ENCODE assay signal across 14 cellular contexts in the genomic region with DNA sequence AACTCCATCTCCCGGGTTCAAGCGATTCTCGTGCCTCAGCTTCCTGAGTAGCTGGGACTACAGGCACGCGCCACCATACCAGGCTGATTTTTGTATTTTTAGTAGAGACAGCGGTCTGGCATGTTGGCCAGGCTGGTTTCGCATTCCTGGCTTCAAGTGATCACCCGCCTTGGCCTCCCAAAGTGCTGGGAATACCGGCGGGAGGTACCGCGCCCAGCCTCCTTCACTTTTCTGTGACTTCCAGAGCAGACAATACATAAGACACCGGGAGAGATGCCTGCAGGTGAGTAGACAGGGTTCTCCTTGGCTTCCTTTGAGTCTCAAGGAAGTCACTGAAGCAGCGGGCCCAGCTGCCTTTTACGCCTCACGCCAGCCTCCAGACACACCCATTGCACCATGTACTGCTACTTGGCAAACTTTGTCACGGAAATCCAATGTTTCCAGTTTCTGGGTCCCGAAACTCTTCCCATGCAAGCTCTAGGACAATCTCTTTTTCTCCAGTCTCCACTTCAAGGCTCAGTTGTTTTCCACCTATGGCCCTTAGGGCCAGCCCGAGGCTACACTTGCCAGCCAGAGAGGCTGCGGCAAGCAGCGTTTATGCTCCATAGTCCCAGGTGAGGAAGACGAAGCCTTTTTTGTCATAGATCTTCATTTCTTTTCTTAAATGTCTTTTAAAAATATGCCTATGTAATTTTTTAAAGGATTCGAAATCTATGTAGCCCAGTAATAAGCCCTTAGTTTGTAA. TPM values are rescaled to one million over a fixed set of nuclear protein-coding genes. Genes with fewer than 3 reads are reported as not detected.
DNase-seq lines count a peak whose midpoint lies in the region; ATAC-seq and TF ChIP-seq lines count a peak whose summit lies in the region.
"Had no signal": no experiment of that assay in that cellular context is flagged by ENCODE, and none has a peak within 500 bp of the region (broad histone marks: within the 10 kb centered on the region; RNA-seq: fewer than 3 reads in every experiment).

No MANE protein-coding gene starts in this region.

- no peak for ATAC-seq in activated naive CD4-positive, alpha-beta T cell treated with anti-CD3 and anti-CD28 coated beads, Interleukin-2, amount 50 U/mL, for 72 hours
- ATAC-seq in natural killer cell (no peak), GM21717 (IDR thresholded peaks at IDR 0.05; ENCODE audit: unreplicated experiment) (no peak), heart right ventricle (no peak)
- ATAC-seq: pancreas had no signal

- peak overlapping the region; percentile 69 for H3K4me3 Mint-ChIP-seq in T-helper 2 cell treated with Interferon-gamma antibody and Interleukin-4, amounts not matched to agents 5 μg/mL and 100 μg/mL, for 36 hours
- peak overlapping the region; percentile 81 for H3K4me3 Mint-ChIP-seq in natural killer cell
- H3K4me3 Mint-ChIP-seq in activated T-helper 2 cell treated with anti-CD3 and anti-CD28 coated beads, Interferon-gamma antibody, Interleukin-2, Interleukin-4, amounts not matched to agents 10 μg/mL and 5 μg/mL and 100 μg/mL, durations not matched to agents 14 hours and 24 hours and 36 hours (ENCODE audit: low read depth), result no peak overlapping the region
- H3K4me3 Mint-ChIP-seq: memory B cell had no signal

- TF ChIP-seq CTCF in natural killer cell (IDR thresholded peaks at IDR 0.05) (no peak), heart right ventricle (IDR thresholded peaks at IDR 0.05) (no peak)

- H3K4me3 ChIP-seq in HAP-1 (peak overlapping the region; percentile 54; the same call in 1 of the 2 replicates), heart right ventricle (no peak overlapping the region)
- H3K4me3 ChIP-seq: esophagus muscularis mucosa, pancreas had no signal

- H3K4me1 ChIP-seq in HAP-1, result peaks cover 9% of the 10 kb centered on the region
- peaks cover 13 to 50% (median 30%) of the 10 kb centered on the region in 9 donors for H3K4me1 ChIP-seq in heart right ventricle
- H3K4me1 ChIP-seq: Caco-2 had no signal

- H3K27ac ChIP-seq in heart right ventricle, result no peak overlapping the region
- H3K27ac ChIP-seq: esophagus muscularis mucosa, pancreas, skin epidermis had no signal

- H3K27ac Mint-ChIP-seq in T-helper 2 cell treated with Interferon-gamma antibody and Interleukin-4, amounts not matched to agents 5 μg/mL and 100 μg/mL, for 36 hours, result no peak overlapping the region
- H3K27ac Mint-ChIP-seq in activated naive CD4-positive, alpha-beta T cell treated with anti-CD3 and anti-CD28 coated beads, Interleukin-2, amount 50 U/mL, for 72 hours, result peak overlapping the region; percentile 74 to 95
- peak overlapping the region in 1 of 2 donors; percentile 81 for H3K27ac Mint-ChIP-seq in natural killer cell
- no peak overlapping the region for H3K27ac Mint-ChIP-seq in activated T-helper 2 cell treated with anti-CD3 and anti-CD28 coated beads, Interferon-gamma antibody, Interleukin-2, Interleukin-4, amounts not matched to agents 10 μg/mL and 5 μg/mL and 100 μg/mL, durations not matched to agents 14 hours and 24 hours and 36 hours

- intact Hi-C loops in natural killer cell (cut with micrococcal nuclease), result loop anchor here (10.0 kb wide), 1 partner anchor 278 kb away; no protein-coding TSS in a partner anchor
- intact Hi-C loops in activated T-helper 2 cell treated with anti-CD3 and anti-CD28 coated beads, Interferon-gamma antibody, Interleukin-2, Interleukin-4, amounts not matched to agents 10 μg/mL and 5 μg/mL and 100 μg/mL, durations not matched to agents 14 hours and 24 hours and 36 hours (cut with micrococcal nuclease), result loop anchor here (5.0 kb wide), 1 partner anchor 35 kb away; no protein-coding TSS in a partner anchor
- intact Hi-C loops in heart right ventricle (cut with DNase I), result loop anchor here in 1 of 10 donors (10.0 kb wide), 1 partner anchor 308 kb away; a partner anchor contains a TSS

- H3K36me3 ChIP-seq in HAP-1 (replicated peaks) (no peaks in the 10 kb centered on the region), heart right ventricle (no peaks in the 10 kb centered on the region)
- H3K36me3 ChIP-seq: esophagus muscularis mucosa, pancreas had no signal

- peaks cover 39% of the 10 kb centered on the region for H3K4me1 Mint-ChIP-seq in T-helper 2 cell treated with Interferon-gamma antibody and Interleukin-4, amounts not matched to agents 5 μg/mL and 100 μg/mL, for 36 hours (ENCODE audit: low read depth)
- H3K4me1 Mint-ChIP-seq in natural killer cell, result peaks cover 57 to 58% of the 10 kb centered on the region in 2 donors
- peaks cover 39% of the 10 kb centered on the region for H3K4me1 Mint-ChIP-seq in activated T-helper 2 cell treated with anti-CD3 and anti-CD28 coated beads, Interferon-gamma antibody, Interleukin-2, Interleukin-4, amounts not matched to agents 10 μg/mL and 5 μg/mL and 100 μg/mL, durations not matched to agents 14 hours and 24 hours and 36 hours (ENCODE audit: low read depth)

- 75 to 76% methylated on average over 23 of the region's 23 CpGs for WGBS in heart right ventricle, 2 donors

- peaks cover 6% of the 10 kb centered on the region for H3K36me3 Mint-ChIP-seq in T-helper 2 cell treated with Interferon-gamma antibody and Interleukin-4, amounts not matched to agents 5 μg/mL and 100 μg/mL, for 36 hours (ENCODE audit: low read depth)
- H3K36me3 Mint-ChIP-seq in activated naive CD4-positive, alpha-beta T cell treated with anti-CD3 and anti-CD28 coated beads, Interleukin-2, amount 50 U/mL, for 72 hours, result peaks cover 8 to 23% of the 10 kb centered on the region in 2 donors
- peaks cover 8% of the 10 kb centered on the region for H3K36me3 Mint-ChIP-seq in natural killer cell
- H3K36me3 Mint-ChIP-seq in activated T-helper 2 cell treated with anti-CD3 and anti-CD28 coated beads, Interferon-gamma antibody, Interleukin-2, Interleukin-4, amounts not matched to agents 10 μg/mL and 5 μg/mL and 100 μg/mL, durations not matched to agents 14 hours and 24 hours and 36 hours (ENCODE audit: low read depth), result peaks cover 9% of the 10 kb centered on the region

- H3K9me3 ChIP-seq in HAP-1, result peaks cover 4% of the 10 kb centered on the region; the same call in 1 of the 2 replicates
- H3K9me3 ChIP-seq in heart right ventricle, result no peaks in the 10 kb centered on the region
- H3K9me3 ChIP-seq: Caco-2, esophagus muscularis mucosa, pancreas had no signal

- DNase-seq in T-helper 2 cell treated with Interferon-gamma antibody and Interleukin-4, amounts not matched to agents 5 μg/mL and 100 μg/mL, for 36 hours (ENCODE audit: low spot score), result no peak
- DNase-seq in T-helper 2 cell, result no peak
- DNase-seq in HAP-1 (ENCODE audit: low spot score in 2 of 2), result no peak
- DNase-seq in activated naive CD4-positive, alpha-beta T cell treated with anti-CD3 and anti-CD28 coated beads, Interleukin-2, amount 50 U/mL, for 72 hours (ENCODE audit: low spot score in 2 of 2), result no peak
- no peak for DNase-seq in natural killer cell
- DNase-seq in activated T-helper 2 cell treated with anti-CD3 and anti-CD28 coated beads, Interferon-gamma antibody, Interleukin-2, Interleukin-4, amounts not matched to agents 10 μg/mL and 5 μg/mL and 100 μg/mL, durations not matched to agents 14 hours and 24 hours and 36 hours (ENCODE audit: low spot score), result no peak
- no peak for DNase-seq in heart right ventricle
- DNase-seq: Caco-2, NCI-H1417, pancreas had no signal

- H3K27me3 ChIP-seq in HAP-1 (ENCODE audit: low read depth), result no peaks in the 10 kb centered on the region
- peaks cover 38 to 100% (median 100%) of the 10 kb centered on the region in 7 donors for H3K27me3 ChIP-seq in heart right ventricle

- peaks cover 81% of the 10 kb centered on the region for H3K27me3 Mint-ChIP-seq in T-helper 2 cell treated with Interferon-gamma antibody and Interleukin-4, amounts not matched to agents 5 μg/mL and 100 μg/mL, for 36 hours (ENCODE audit: low read depth)
- H3K27me3 Mint-ChIP-seq in natural killer cell (ENCODE audit: low read depth in 2 of 2), result peaks cover 58 to 75% of the 10 kb centered on the region in 2 donors
- peaks cover 75% of the 10 kb centered on the region for H3K27me3 Mint-ChIP-seq in activated T-helper 2 cell treated with anti-CD3 and anti-CD28 coated beads, Interferon-gamma antibody, Interleukin-2, Interleukin-4, amounts not matched to agents 10 μg/mL and 5 μg/mL and 100 μg/mL, durations not matched to agents 14 hours and 24 hours and 36 hours (ENCODE audit: low read depth)

- in situ Hi-C loops in HAP-1 (cut with MboI; ENCODE audit: low sequenced_read_pairs), result no loop called here

- H3K9me3 Mint-ChIP-seq in T-helper 2 cell treated with Interferon-gamma antibody and Interleukin-4, amounts not matched to agents 5 μg/mL and 100 μg/mL, for 36 hours, result peaks cover 6% of the 10 kb centered on the region
- H3K9me3 Mint-ChIP-seq in activated naive CD4-positive, alpha-beta T cell treated with anti-CD3 and anti-CD28 coated beads, Interleukin-2, amount 50 U/mL, for 72 hours, result peaks cover 0 to 5% of the 10 kb centered on the region in 2 donors
- H3K9me3 Mint-ChIP-seq in natural killer cell, result no peaks in the 10 kb centered on the region
- peaks cover 4% of the 10 kb centered on the region for H3K9me3 Mint-ChIP-seq in activated T-helper 2 cell treated with anti-CD3 and anti-CD28 coated beads, Interferon-gamma antibody, Interleukin-2, Interleukin-4, amounts not matched to agents 10 μg/mL and 5 μg/mL and 100 μg/mL, durations not matched to agents 14 hours and 24 hours and 36 hours

RNA-seq across cellular contexts. Expression of a gene that starts 0.9 kb away (rescaled TPM):
- total RNA-seq in activated naive CD4-positive, alpha-beta T cell treated with anti-CD3 and anti-CD28 coated beads, Interleukin-2, amount 50 U/mL, for 72 hours, result not detected
- total RNA-seq in natural killer cell, result not detected
- not detected in 2 replicates for total RNA-seq in activated T-helper 2 cell treated with anti-CD3 and anti-CD28 coated beads, Interferon-gamma antibody, Interleukin-2, Interleukin-4, amounts not matched to agents 10 μg/mL and 5 μg/mL and 100 μg/mL, durations not matched to agents 14 hours and 24 hours and 36 hours
- total RNA-seq in heart right ventricle, result not detected
- not detected for polyA plus RNA-seq in heart right ventricle
- total RNA-seq: Caco-2, esophagus muscularis mucosa, pancreas had no signal
- polyA plus RNA-seq: pancreas had no signal

RNA-seq across cellular contexts. Expression of a gene that starts 47.8 kb away (rescaled TPM):
- total RNA-seq in activated naive CD4-positive, alpha-beta T cell treated with anti-CD3 and anti-CD28 coated beads, Interleukin-2, amount 50 U/mL, for 72 hours, result 10 to 100 TPM in 1 of 2 donors, 1 to 10 TPM in 1; 9.2 to 19.3 TPM
- 10 to 100 TPM in 1 of 3 donors, 1 to 10 TPM in 2; 5.3 to 10.9 (median 5.6) TPM for total RNA-seq in natural killer cell
- total RNA-seq in activated T-helper 2 cell treated with anti-CD3 and anti-CD28 coated beads, Interferon-gamma antibody, Interleukin-2, Interleukin-4, amounts not matched to agents 10 μg/mL and 5 μg/mL and 100 μg/mL, durations not matched to agents 14 hours and 24 hours and 36 hours, result 11.0 and 12.2 TPM in 2 replicates
- total RNA-seq in heart right ventricle, result 1 to 10 TPM; 4.6 to 8.9 (median 6.1) TPM
- polyA plus RNA-seq in heart right ventricle, result 1 to 10 TPM; 2.9 to 5.4 TPM

RNA-seq across cellular contexts. Expression of a gene that starts 52.3 kb away (rescaled TPM):
- 1 to 10 TPM; 6.1 to 8.2 TPM for total RNA-seq in activated naive CD4-positive, alpha-beta T cell treated with anti-CD3 and anti-CD28 coated beads, Interleukin-2, amount 50 U/mL, for 72 hours
- 1 to 10 TPM; 4.8 to 6.8 (median 5.1) TPM for total RNA-seq in natural killer cell
- total RNA-seq in activated T-helper 2 cell treated with anti-CD3 and anti-CD28 coated beads, Interferon-gamma antibody, Interleukin-2, Interleukin-4, amounts not matched to agents 10 μg/mL and 5 μg/mL and 100 μg/mL, durations not matched to agents 14 hours and 24 hours and 36 hours, result 9.1 and 9.3 TPM in 2 replicates
- 1 to 10 TPM; 5.9 to 9.2 (median 7.7) TPM for total RNA-seq in heart right ventricle
- polyA plus RNA-seq in heart right ventricle, result 10 to 100 TPM in 1 of 2 donors, 1 to 10 TPM in 1; 6.9 to 10.1 TPM

Comparison
In these comparisons a context has a peak if more than half of its experiments do, and no peak if none do; other contexts are left out.
1. H3K27ac Mint-ChIP-seq: peak in activated naive CD4-positive, alpha-beta T cell treated with anti-CD3 and anti-CD28 coated beads, Interleukin-2, amount 50 U/mL, for 72 hours (2 of 2); none in T-helper 2 cell treated with Interferon-gamma antibody and Interleukin-4, amounts not matched to agents 5 μg/mL and 100 μg/mL, for 36 hours (single experiment) and activated T-helper 2 cell treated with anti-CD3 and anti-CD28 coated beads, Interferon-gamma antibody, Interleukin-2, Interleukin-4, amounts not matched to agents 10 μg/mL and 5 μg/mL and 100 μg/mL, durations not matched to agents 14 hours and 24 hours and 36 hours (single experiment).